In genomic region chr6:148534871-148535270, GRCh38 we compare ENCODE assay signal across 21 cellular contexts.
A peak's percentile ranks its signal among the peaks of the same experiment; 100 is the strongest.
DNase-seq lines count a peak whose midpoint lies in the region; ATAC-seq and TF ChIP-seq lines count a peak whose summit lies in the region.
"Had no signal": no experiment of that assay in that cellular context is flagged by ENCODE, and none has a peak within 500 bp of the region (broad histone marks: within the 10 kb centered on the region; RNA-seq: fewer than 3 reads in every experiment).

No MANE protein-coding gene starts in this region.

- H3K4me2 ChIP-seq in Karpas-422 (ENCODE audit: low read depth, low read length, poor library complexity, severe bottlenecking), result no peak overlapping the region

- ATAC-seq in Right ventricle myocardium superior (ENCODE audit: poor library complexity), result no peak
- ATAC-seq in upper lobe of left lung (ENCODE audit: low FRiP score in 2 of 2), result no peak
- ATAC-seq in GM21526 (IDR thresholded peaks at IDR 0.05; ENCODE audit: low FRiP score, unreplicated experiment), result no peak

- H3K4me3 ChIP-seq in left ventricle myocardium inferior (no peak overlapping the region), Karpas-422 (ENCODE audit: low read length) (no peak overlapping the region), upper lobe of left lung (no peak overlapping the region)

- TF ChIP-seq POLR2A in upper lobe of left lung (IDR thresholded peaks at IDR 0.05), result no peak

- H3K27ac ChIP-seq in left ventricle myocardium inferior (replicated peaks), result peak overlapping the region; percentile 6
- H3K27ac ChIP-seq in Karpas-422 (ENCODE audit: low read length), result no peak overlapping the region
- peak overlapping the region; percentile 86 for H3K27ac ChIP-seq in layer of hippocampus (ENCODE audit: low read depth, low read length)
- H3K27ac ChIP-seq in substantia nigra (ENCODE audit: low read depth, low read length, poor library complexity, severe bottlenecking), result peak overlapping the region; percentile 83
- H3K27ac ChIP-seq in upper lobe of left lung, result no peak overlapping the region
- H3K27ac ChIP-seq: 22Rv1 had no signal

- H3K36me3 ChIP-seq in left ventricle myocardium inferior, result peaks cover 80% of the 10 kb centered on the region
- no peaks in the 10 kb centered on the region for H3K36me3 ChIP-seq in Karpas-422 (ENCODE audit: insufficient read depth, low read length)
- H3K36me3 ChIP-seq in upper lobe of left lung, result peaks cover 27 to 91% (median 52%) of the 10 kb centered on the region in 4 donors

- TF ChIP-seq CTCF in left ventricle myocardium inferior (IDR thresholded peaks at IDR 0.05; ENCODE audit: borderline replicate concordance) (no peak), upper lobe of left lung (IDR thresholded peaks at IDR 0.05) (no peak)

- no peak for TF ChIP-seq EP300 in upper lobe of left lung (IDR thresholded peaks at IDR 0.05)

- 92% methylated on average over 6 of the region's 6 CpGs for WGBS in upper lobe of left lung, 2 donors

- H3K4me1 ChIP-seq in left ventricle myocardium inferior (peaks cover 40% of the 10 kb centered on the region), Karpas-422 (ENCODE audit: low read length) (peaks cover 11% of the 10 kb centered on the region), upper lobe of left lung (peaks cover 0 to 10% (median 2%) of the 10 kb centered on the region in 4 donors)

- no peaks in the 10 kb centered on the region for H3K9me2 ChIP-seq in Karpas-422 (replicated peaks; ENCODE audit: insufficient read depth, low read length)

- H2AFZ ChIP-seq in Karpas-422 (ENCODE audit: low read length), result no peak overlapping the region

- H3K9me3 ChIP-seq in left ventricle myocardium inferior (replicated peaks) (no peaks in the 10 kb centered on the region), Karpas-422 (ENCODE audit: low read length) (no peaks in the 10 kb centered on the region), upper lobe of left lung (no peaks in the 10 kb centered on the region)

- intact Hi-C loops in left ventricle myocardium inferior (cut with micrococcal nuclease), result no loop called here
- intact Hi-C loops in Right ventricle myocardium superior (cut with DNase I), result no loop called here

- no peaks in the 10 kb centered on the region for H3K27me3 ChIP-seq in left ventricle myocardium inferior (ENCODE audit: low read depth)
- H3K27me3 ChIP-seq in Karpas-422 (ENCODE audit: low read length), result no peaks in the 10 kb centered on the region
- no peaks in the 10 kb centered on the region for H3K27me3 ChIP-seq in layer of hippocampus (ENCODE audit: control insufficient read depth, insufficient read depth, low read length)
- H3K27me3 ChIP-seq in upper lobe of left lung, result no peaks in the 10 kb centered on the region

- no peaks in the 10 kb centered on the region for H4K20me1 ChIP-seq in Karpas-422 (ENCODE audit: insufficient read depth, low read depth, low read length)

- no peak for DNase-seq in left ventricle myocardium inferior
- no peak for DNase-seq in Right ventricle myocardium superior
- peak; percentile 23 for DNase-seq in Karpas-422
- no peak for DNase-seq in substantia nigra (lab: John Stamatoyannopoulos, UW)
- DNase-seq in upper lobe of left lung, result no peak
- no peak for DNase-seq in AG08396 (ENCODE audit: low spot score)
- DNase-seq: ACHN, Calu3, DMS79 treated with DMSO at 0.1 percent for 48 hours, GF-D8, KBM-7, MM.1S, NCI-H1417 treated with DMSO at 0.1 percent for 48 hours, NCI-H1694 treated with DMSO at 0.1 percent for 48 hours, NCI-H2081, NCI-H69, RPMI8226, SHP77 treated with DMSO at 0.1 percent for 48 hours had no signal

- H3K9ac ChIP-seq in Karpas-422 (ENCODE audit: low read length), result no peak overlapping the region

- no peaks in the 10 kb centered on the region for H3K79me2 ChIP-seq in Karpas-422 (ENCODE audit: low read length)

Comparison
In these comparisons a context has a peak if more than half of its experiments do, and no peak if none do; other contexts are left out.
1. H3K27ac ChIP-seq: peak in left ventricle myocardium inferior (single experiment), layer of hippocampus (single experiment) and substantia nigra (single experiment); none in Karpas-422 (single experiment) and upper lobe of left lung (0 of 4).